20 cellular contexts compared by ENCODE assay signal in the genomic region with DNA sequence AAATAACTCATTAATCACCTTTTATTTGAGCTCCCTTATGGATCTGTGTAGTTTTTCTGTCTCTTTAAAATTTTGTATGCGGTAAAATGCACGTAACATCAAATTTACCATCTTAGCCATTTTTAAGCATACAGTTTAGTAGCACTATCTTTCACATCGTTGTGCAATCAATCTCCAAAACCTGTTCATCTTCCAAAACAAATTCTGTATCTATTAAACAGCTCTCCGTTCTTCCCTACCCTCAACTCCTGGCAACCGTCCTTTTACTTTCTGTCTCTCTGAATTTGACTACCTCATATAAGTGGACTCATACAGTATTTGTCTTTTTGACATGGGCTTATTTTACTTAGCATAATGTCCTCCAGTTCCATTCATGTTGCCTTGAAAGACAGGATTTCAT.
DNase-seq lines count a peak whose midpoint lies in the region; ATAC-seq, FAIRE-seq and TF ChIP-seq lines count a peak whose summit lies in the region.
"Had no signal": no experiment of that assay in that cellular context is flagged by ENCODE, and none has a peak within 500 bp of the region (broad histone marks: within the 10 kb centered on the region; RNA-seq: fewer than 3 reads in every experiment).

No MANE protein-coding gene starts in this region.

- WGBS in right lobe of liver (ENCODE audit: insufficient coverage, low coverage, low lambda C conversion rate, missing lambda C conversion rate) = 40% methylated on average over 5 of the region's 5 CpGs
- WGBS in HepG2 (ENCODE audit: low lambda C conversion rate) = 94% methylated on average over 5 of the region's 5 CpGs
- WGBS in mammary epithelial cell (ENCODE audit: low coverage, missing lambda C conversion rate) = 78% methylated on average over 5 of the region's 5 CpGs

- H3K79me2 ChIP-seq in HepG2 (ENCODE audit: insufficient read depth, low read length) = no peaks in the 10 kb centered on the region
- H3K79me2 ChIP-seq in mammary epithelial cell (ENCODE audit: insufficient read depth, low read length) = peaks cover 13% of the 10 kb centered on the region

- in situ Hi-C loops in HepG2 (cut with HindIII; ENCODE audit: extremely low pct_ligation_motif_present, low pct_unique_long_range_greater_than_20kb) (no loop called here), mammary epithelial cell (cut with MboI; ENCODE audit: low sequenced_read_pairs in 2 of 2) (no loop called here)

- CTCF ChIA-PET in HepG2 (lab: Yijun Ruan, JAX; ENCODE audit: low intra/inter-chr PET ratio, low total read pairs) = no interaction called here
- CTCF ChIA-PET in mammary epithelial cell (lab: Charles Lee; ENCODE audit: low non-redundant PET) = no interaction called here

- no peak overlapping the region for H3K4me3 ChIP-seq in right lobe of liver
- H3K4me3 ChIP-seq in HepG2 (replicated peaks in 1 of 3; ENCODE audit: insufficient read depth in 1 of 3, low read depth in 2 of 3, low read length in 3 of 3) = no peak overlapping the region
- H3K4me3 ChIP-seq in mammary epithelial cell (replicated peaks in 1 of 3; ENCODE audit: insufficient read depth in 1 of 3, low read depth in 2 of 3, low read length in 3 of 3) = no peak overlapping the region

- H2AFZ ChIP-seq in HepG2 (ENCODE audit: low read length) (no peak overlapping the region), mammary epithelial cell (ENCODE audit: low read depth, low read length) (no peak overlapping the region)

- DNase-seq in right lobe of liver = no peak
- no peak for DNase-seq in HepG2 (ENCODE audit: low spot score)
- no peak for DNase-seq in epithelial cell of prostate (ENCODE audit: low read depth, low spot score)
- DNase-seq in mammary epithelial cell = no peak
- DNase-seq in omental fat pad (ENCODE audit: low spot score) = no peak
- no peak for DNase-seq in DMS79 treated with DMSO at 0.1 percent for 48 hours (lab: John Stamatoyannopoulos, UW)
- no peak for DNase-seq in amniotic stem cell (lab: John Stamatoyannopoulos, UW)
- DNase-seq: 8988T; BE2C; C1 segment of cervical spinal cord; CD4-positive, CD25-positive, alpha-beta regulatory T cell; CD8-positive, alpha-beta memory T cell; COR-L47; GDM1; GOT3; H7; HFFc6 had no signal

- FAIRE-seq in HepG2 (lab: Jason Lieb, UNC) = no peak
- FAIRE-seq: HTR-8/SVneo had no signal

- H4K20me1 ChIP-seq in HepG2 (ENCODE audit: insufficient read depth, low read length) = no peaks in the 10 kb centered on the region
- no peaks in the 10 kb centered on the region for H4K20me1 ChIP-seq in mammary epithelial cell (ENCODE audit: insufficient read depth, low read length)

- H3K9ac ChIP-seq in HepG2 (ENCODE audit: insufficient read depth, low read depth, low read length) (no peak overlapping the region), mammary epithelial cell (ENCODE audit: insufficient read depth, low read length) (no peak overlapping the region)

- dilution Hi-C loops in mammary epithelial cell (cut with HindIII; ENCODE audit: low sequenced_read_pairs) = no loop called here

- TF ChIP-seq RAD21 in HepG2 (CRISPR knock-in tag; IDR thresholded peaks at IDR 0.05) = no peak

- BruUV-seq in HepG2 (replicated peaks; lab: Mats Ljungman, UMichigan) = no TSS peak
- no TSS peak for BruUV-seq in mammary epithelial cell (replicated peaks; lab: Mats Ljungman, UMichigan)

- H3K9me3 ChIP-seq in right lobe of liver (no peaks in the 10 kb centered on the region), HepG2 (ENCODE audit: low read length) (no peaks in the 10 kb centered on the region), mammary epithelial cell (replicated peaks; ENCODE audit: insufficient read depth, low read length) (no peaks in the 10 kb centered on the region)
- H3K9me3 ChIP-seq: BE2C had no signal

- H3K27ac ChIP-seq in right lobe of liver = no peak overlapping the region
- no peak overlapping the region for H3K27ac ChIP-seq in HepG2 (ENCODE audit: extremely low read length, insufficient read depth, low read length)
- H3K27ac ChIP-seq in VCaP = peak overlapping the region; percentile 47
- H3K27ac ChIP-seq in epithelial cell of prostate = peak overlapping the region; percentile 11
- no peak overlapping the region for H3K27ac ChIP-seq in mammary epithelial cell (ENCODE audit: insufficient read depth, low read depth, low read length)

- TF ChIP-seq POLR2A in right lobe of liver (IDR thresholded peaks at IDR 0.05) = no peak
- no peak for TF ChIP-seq POLR2A in HepG2 (IDR thresholded peaks at IDR 0.05; ENCODE audit: insufficient read depth in 1 of 2, low read depth in 2 of 2, low read length in 2 of 2)

- H3K36me3 ChIP-seq in right lobe of liver = no peaks in the 10 kb centered on the region
- H3K36me3 ChIP-seq in HepG2 (replicated peaks in 1 of 2; ENCODE audit: control insufficient read depth in 1 of 2, insufficient read depth in 2 of 2, low read length in 2 of 2) = no peaks in the 10 kb centered on the region; a peak in 1 of 5 replicates
- peaks cover 2% of the 10 kb centered on the region for H3K36me3 ChIP-seq in mammary epithelial cell (ENCODE audit: insufficient read depth, low read length)
- H3K36me3 ChIP-seq: BE2C had no signal

- no peak for TF ChIP-seq CTCF in right lobe of liver (IDR thresholded peaks at IDR 0.05)
- TF ChIP-seq CTCF in HepG2 (CRISPR knock-in tag; IDR thresholded peaks at IDR 0.05) = no peak
- no peak for TF ChIP-seq CTCF in VCaP (conservative IDR thresholded peaks at IDR 0.05)
- TF ChIP-seq CTCF in mammary epithelial cell (conservative IDR thresholded peaks at IDR 0.05 in 1 of 2, IDR thresholded peaks at IDR 0.05 in 1 of 2; ENCODE audit: extremely low read depth in 1 of 2, insufficient read depth in 1 of 2, low read depth in 1 of 2, low read length in 2 of 2) = no peak
- TF ChIP-seq CTCF in omental fat pad (IDR thresholded peaks at IDR 0.05) = no peak

- intact Hi-C loops in right lobe of liver (cut with DNase I) = no loop called here
- intact Hi-C loops in HepG2 (cut with micrococcal nuclease; ENCODE audit: unreplicated experiment) = no loop called here
- intact Hi-C loops in mammary epithelial cell (cut with micrococcal nuclease) = no loop called here

- peak; percentile 33 to 71 (median 62) for ATAC-seq in right lobe of liver
- ATAC-seq in HepG2 = no peak
- ATAC-seq in omental fat pad (ENCODE audit: low FRiP score) = no peak
- ATAC-seq: HCT116 had no signal

- POLR2A ChIA-PET in HepG2 (lab: Yijun Ruan, JAX) = no interaction called here

- H3K4me1 ChIP-seq in right lobe of liver = no peaks in the 10 kb centered on the region
- no peaks in the 10 kb centered on the region for H3K4me1 ChIP-seq in HepG2 (ENCODE audit: insufficient read depth, low read length)
- peaks cover 6% of the 10 kb centered on the region for H3K4me1 ChIP-seq in mammary epithelial cell (ENCODE audit: insufficient read depth, low read length)
- H3K4me1 ChIP-seq: BE2C had no signal

- no peak overlapping the region for H3K4me2 ChIP-seq in HepG2 (ENCODE audit: low read depth, low read length)
- H3K4me2 ChIP-seq in mammary epithelial cell (ENCODE audit: insufficient read depth, low read depth, low read length) = no peak overlapping the region

- no peaks in the 10 kb centered on the region for H3K27me3 ChIP-seq in right lobe of liver
- no peaks in the 10 kb centered on the region for H3K27me3 ChIP-seq in HepG2 (ENCODE audit: control insufficient read depth in 1 of 2, insufficient read depth in 2 of 2, low read length in 2 of 2)
- H3K27me3 ChIP-seq in mammary epithelial cell (ENCODE audit: insufficient read depth, low read length) = no peaks in the 10 kb centered on the region
- H3K27me3 ChIP-seq: BE2C had no signal

- TF ChIP-seq EP300 in HepG2 (IDR thresholded peaks at IDR 0.05; ENCODE audit: low read depth in 2 of 2, low read length in 2 of 2) (no peak), HepG2 (CRISPR knock-in tag; IDR thresholded peaks at IDR 0.05; ENCODE audit: borderline replicate concordance) (no peak)

TF ChIP-seq in HepG2, 621 proteins besides CTCF, POLR2A, EP300 and RAD21 (continues in another document):
- no peak for TF ChIP-seq RFX3 (CRISPR knock-in tag; IDR thresholded peaks at IDR 0.05)

Comparison
In these comparisons a context has a peak if more than half of its experiments do, and no peak if none do; other contexts are left out.
1. ATAC-seq: peak in right lobe of liver (4 of 4); none in HepG2 (single experiment) and omental fat pad (single experiment).
2. H3K27ac ChIP-seq: peak in VCaP (single experiment) and epithelial cell of prostate (single experiment); none in right lobe of liver (0 of 3), HepG2 (single experiment) and mammary epithelial cell (single experiment).